ENCODE assay signal across 1 cellular context in genomic region chr19:45773384-45773783, GRCh38.
TF ChIP-seq lines count a peak whose summit lies in the region.

No MANE protein-coding gene starts in this region.

TF ChIP-seq in HepG2, 621 proteins besides CTCF, POLR2A, EP300 and RAD21:
- TF ChIP-seq, protein P1, sequence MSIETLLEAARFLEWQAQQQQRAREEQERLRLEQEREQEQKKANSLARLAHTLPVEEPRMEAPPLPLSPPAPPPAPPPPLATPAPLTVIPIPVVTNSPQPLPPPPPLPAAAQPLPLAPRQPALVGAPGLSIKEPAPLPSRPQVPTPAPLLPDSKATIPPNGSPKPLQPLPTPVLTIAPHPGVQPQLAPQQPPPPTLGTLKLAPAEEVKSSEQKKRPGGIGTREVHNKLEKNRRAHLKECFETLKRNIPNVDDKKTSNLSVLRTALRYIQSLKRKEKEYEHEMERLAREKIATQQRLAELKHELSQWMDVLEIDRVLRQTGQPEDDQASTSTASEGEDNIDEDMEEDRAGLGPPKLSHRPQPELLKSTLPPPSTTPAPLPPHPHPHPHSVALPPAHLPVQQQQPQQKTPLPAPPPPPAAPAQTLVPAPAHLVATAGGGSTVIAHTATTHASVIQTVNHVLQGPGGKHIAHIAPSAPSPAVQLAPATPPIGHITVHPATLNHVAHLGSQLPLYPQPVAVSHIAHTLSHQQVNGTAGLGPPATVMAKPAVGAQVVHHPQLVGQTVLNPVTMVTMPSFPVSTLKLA (IDR thresholded peaks at IDR 0.05): 0 out of 2 replicates have a peak, but pooled peaks have one; percentile 31
- no peak for TF ChIP-seq DMAP1 (CRISPR knock-in tag; IDR thresholded peaks at IDR 0.05)
